ENCODE assay signal across 2 cellular contexts in genomic region chr4:98673282-98673644, GRCh38.
TF ChIP-seq lines count a peak whose summit lies in the region.

No MANE protein-coding gene starts in this region.

TF ChIP-seq in SK-N-SH, 30 proteins besides CTCF, POLR2A, EP300 and RAD21 (continued from another document):
- TF ChIP-seq FOSL2 (IDR thresholded peaks at IDR 0.05; ENCODE audit: borderline replicate concordance, low read depth) (no peak), RCOR1 (IDR thresholded peaks at IDR 0.05; ENCODE audit: low read length) (no peak), NFIC (IDR thresholded peaks at IDR 0.05; ENCODE audit: borderline replicate concordance) (no peak)
- TF ChIP-seq, protein P1, sequence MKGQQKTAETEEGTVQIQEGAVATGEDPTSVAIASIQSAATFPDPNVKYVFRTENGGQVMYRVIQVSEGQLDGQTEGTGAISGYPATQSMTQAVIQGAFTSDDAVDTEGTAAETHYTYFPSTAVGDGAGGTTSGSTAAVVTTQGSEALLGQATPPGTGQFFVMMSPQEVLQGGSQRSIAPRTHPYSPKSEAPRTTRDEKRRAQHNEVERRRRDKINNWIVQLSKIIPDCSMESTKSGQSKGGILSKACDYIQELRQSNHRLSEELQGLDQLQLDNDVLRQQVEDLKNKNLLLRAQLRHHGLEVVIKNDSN (IDR thresholded peaks at IDR 0.05; ENCODE audit: borderline replicate concordance, low read depth) = no peak
TF ChIP-seq in SK-N-SH: peak in this region for 0.

TF ChIP-seq in SK-N-SH treated with all-trans-retinoic acid at 6 μM for 48 hours, 23 proteins besides CTCF, POLR2A, EP300 and RAD21:
- TF ChIP-seq POU6F1 (CRISPR knock-in tag; IDR thresholded peaks at IDR 0.05; ENCODE audit: borderline replicate concordance, low read depth) = no peak
- TF ChIP-seq RARB (CRISPR knock-in tag; IDR thresholded peaks at IDR 0.05) = no peak
- no peak for TF ChIP-seq CSDC2 (CRISPR knock-in tag; IDR thresholded peaks at IDR 0.05)
- no peak for TF ChIP-seq SNAI2 (CRISPR knock-in tag; IDR thresholded peaks at IDR 0.05)
- TF ChIP-seq, protein P2, sequence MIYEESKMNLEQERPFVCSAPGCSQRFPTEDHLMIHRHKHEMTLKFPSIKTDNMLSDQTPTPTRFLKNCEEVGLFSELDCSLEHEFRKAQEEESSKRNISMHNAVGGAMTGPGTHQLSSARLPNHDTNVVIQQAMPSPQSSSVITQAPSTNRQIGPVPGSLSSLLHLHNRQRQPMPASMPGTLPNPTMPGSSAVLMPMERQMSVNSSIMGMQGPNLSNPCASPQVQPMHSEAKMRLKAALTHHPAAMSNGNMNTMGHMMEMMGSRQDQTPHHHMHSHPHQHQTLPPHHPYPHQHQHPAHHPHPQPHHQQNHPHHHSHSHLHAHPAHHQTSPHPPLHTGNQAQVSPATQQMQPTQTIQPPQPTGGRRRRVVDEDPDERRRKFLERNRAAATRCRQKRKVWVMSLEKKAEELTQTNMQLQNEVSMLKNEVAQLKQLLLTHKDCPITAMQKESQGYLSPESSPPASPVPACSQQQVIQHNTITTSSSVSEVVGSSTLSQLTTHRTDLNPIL (CRISPR knock-in tag; IDR thresholded peaks at IDR 0.05; ENCODE audit: low read depth) = no peak
- no peak for TF ChIP-seq ZC3H10 (CRISPR knock-in tag; IDR thresholded peaks at IDR 0.05)
- TF ChIP-seq, protein P3, sequence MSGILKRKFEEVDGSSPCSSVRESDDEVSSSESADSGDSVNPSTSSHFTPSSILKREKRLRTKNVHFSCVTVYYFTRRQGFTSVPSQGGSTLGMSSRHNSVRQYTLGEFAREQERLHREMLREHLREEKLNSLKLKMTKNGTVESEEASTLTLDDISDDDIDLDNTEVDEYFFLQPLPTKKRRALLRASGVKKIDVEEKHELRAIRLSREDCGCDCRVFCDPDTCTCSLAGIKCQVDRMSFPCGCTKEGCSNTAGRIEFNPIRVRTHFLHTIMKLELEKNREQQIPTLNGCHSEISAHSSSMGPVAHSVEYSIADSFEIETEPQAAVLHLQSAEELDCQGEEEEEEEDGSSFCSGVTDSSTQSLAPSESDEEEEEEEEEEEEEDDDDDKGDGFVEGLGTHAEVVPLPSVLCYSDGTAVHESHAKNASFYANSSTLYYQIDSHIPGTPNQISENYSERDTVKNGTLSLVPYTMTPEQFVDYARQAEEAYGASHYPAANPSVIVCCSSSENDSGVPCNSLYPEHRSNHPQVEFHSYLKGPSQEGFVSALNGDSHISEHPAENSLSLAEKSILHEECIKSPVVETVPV (CRISPR knock-in tag; IDR thresholded peaks at IDR 0.05) = no peak
- TF ChIP-seq OSR1 (CRISPR knock-in tag; IDR thresholded peaks at IDR 0.05) = no peak
- TF ChIP-seq BACH2 (CRISPR knock-in tag; IDR thresholded peaks at IDR 0.05; ENCODE audit: borderline replicate concordance) = no peak
- TF ChIP-seq TCF4 (CRISPR knock-in tag; IDR thresholded peaks at IDR 0.05; ENCODE audit: borderline replicate concordance) = no peak
- TF ChIP-seq, protein P4, sequence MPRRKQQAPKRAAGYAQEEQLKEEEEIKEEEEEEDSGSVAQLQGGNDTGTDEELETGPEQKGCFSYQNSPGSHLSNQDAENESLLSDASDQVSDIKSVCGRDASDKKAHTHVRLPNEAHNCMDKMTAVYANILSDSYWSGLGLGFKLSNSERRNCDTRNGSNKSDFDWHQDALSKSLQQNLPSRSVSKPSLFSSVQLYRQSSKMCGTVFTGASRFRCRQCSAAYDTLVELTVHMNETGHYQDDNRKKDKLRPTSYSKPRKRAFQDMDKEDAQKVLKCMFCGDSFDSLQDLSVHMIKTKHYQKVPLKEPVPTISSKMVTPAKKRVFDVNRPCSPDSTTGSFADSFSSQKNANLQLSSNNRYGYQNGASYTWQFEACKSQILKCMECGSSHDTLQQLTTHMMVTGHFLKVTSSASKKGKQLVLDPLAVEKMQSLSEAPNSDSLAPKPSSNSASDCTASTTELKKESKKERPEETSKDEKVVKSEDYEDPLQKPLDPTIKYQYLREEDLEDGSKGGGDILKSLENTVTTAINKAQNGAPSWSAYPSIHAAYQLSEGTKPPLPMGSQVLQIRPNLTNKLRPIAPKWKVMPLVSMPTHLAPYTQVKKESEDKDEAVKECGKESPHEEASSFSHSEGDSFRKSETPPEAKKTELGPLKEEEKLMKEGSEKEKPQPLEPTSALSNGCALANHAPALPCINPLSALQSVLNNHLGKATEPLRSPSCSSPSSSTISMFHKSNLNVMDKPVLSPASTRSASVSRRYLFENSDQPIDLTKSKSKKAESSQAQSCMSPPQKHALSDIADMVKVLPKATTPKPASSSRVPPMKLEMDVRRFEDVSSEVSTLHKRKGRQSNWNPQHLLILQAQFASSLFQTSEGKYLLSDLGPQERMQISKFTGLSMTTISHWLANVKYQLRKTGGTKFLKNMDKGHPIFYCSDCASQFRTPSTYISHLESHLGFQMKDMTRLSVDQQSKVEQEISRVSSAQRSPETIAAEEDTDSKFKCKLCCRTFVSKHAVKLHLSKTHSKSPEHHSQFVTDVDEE (CRISPR knock-in tag; IDR thresholded peaks at IDR 0.05) = no peak
TF ChIP-seq in SK-N-SH treated with all-trans-retinoic acid at 6 μM for 48 hours: peak in this region for 0.
